ENCODE assay signal across 8 cellular contexts in genomic region chr10:32005050-32005449, GRCh38. TPM values are rescaled to one million over a fixed set of nuclear protein-coding genes. Genes with fewer than 3 reads are reported as not detected.
A peak's percentile ranks its signal among the peaks of the same experiment; 100 is the strongest.
DNase-seq lines count a peak whose midpoint lies in the region; ATAC-seq and TF ChIP-seq lines count a peak whose summit lies in the region.

No MANE protein-coding gene starts in this region.

- peaks cover 4% of the 10 kb centered on the region; the same call in 1 of the 2 replicates for H4K20me1 ChIP-seq in IMR-90 (ENCODE audit: insufficient read depth, low read length)

- peak; percentile 39 for DNase-seq in AG08395 (ENCODE audit: low spot score)
- peak; percentile 34 for DNase-seq in GDM1 (lab: John Stamatoyannopoulos, UW)
- DNase-seq in IMR-90 = peak; percentile 53
- DNase-seq in T-helper 17 cell = peak in 1 of 3 donors; percentile 24
- peak; percentile 23 to 57 for DNase-seq in dermis microvascular lymphatic vessel endothelial cell (ENCODE audit: low read depth in 2 of 2)
- DNase-seq in mesendoderm = peak; percentile 76
- no peak for DNase-seq in NCI-H187 (lab: John Stamatoyannopoulos, UW)

- H2AK9ac ChIP-seq in IMR-90 (replicated peaks; ENCODE audit: low read depth, low read length, poor library complexity) = no peak overlapping the region

- H4K8ac ChIP-seq in IMR-90 (ENCODE audit: low read depth in 2 of 2, low read length in 2 of 2) (no peak overlapping the region), mesendoderm (ENCODE audit: low read depth, low read length) (no peak overlapping the region)

- H3K27ac ChIP-seq in IMR-90 (ENCODE audit: insufficient read depth, low read length) (no peak overlapping the region), mesendoderm (ENCODE audit: low read depth, low read length) (no peak overlapping the region)

- H3K4me1 ChIP-seq in IMR-90 (ENCODE audit: control insufficient read depth, insufficient read depth, low read length) (no peaks in the 10 kb centered on the region), mesendoderm (ENCODE audit: control insufficient read depth, low read depth, low read length) (no peaks in the 10 kb centered on the region)

- CTCF ChIA-PET in IMR-90 (lab: Yijun Ruan, JAX) = interaction anchor here (0.8 kb wide), 1 partner anchor 143 kb away, joined by 5 read pairs; no protein-coding TSS in a partner anchor

- no TSS peak for BruUV-seq in IMR-90 (replicated peaks; lab: Mats Ljungman, UMichigan)

- peaks cover 12% of the 10 kb centered on the region for H3K4me1 Mint-ChIP-seq in T-helper 17 cell

- H3K4me2 ChIP-seq in IMR-90 (ENCODE audit: low read depth, low read length) (no peak overlapping the region), mesendoderm (ENCODE audit: low read length) (no peak overlapping the region)

- peaks cover 14% of the 10 kb centered on the region for H3K36me3 ChIP-seq in IMR-90 (ENCODE audit: control insufficient read depth, insufficient read depth, low read length)
- H3K36me3 ChIP-seq in mesendoderm (ENCODE audit: control insufficient read depth, insufficient read depth, low read length) = no peaks in the 10 kb centered on the region

- in situ Hi-C loops in IMR-90 (cut with MboI; ENCODE audit: low sequenced_read_pairs) = loop anchor here (5.0 kb wide), 1 partner anchor 148 kb away; no protein-coding TSS in a partner anchor

- H3K9me3 ChIP-seq in IMR-90 (ENCODE audit: control insufficient read depth, insufficient read depth, low read length) = no peaks in the 10 kb centered on the region
- H3K9me3 ChIP-seq in T-helper 17 cell (ENCODE audit: control insufficient read depth, low read length, poor library complexity, severe bottlenecking) = no peaks in the 10 kb centered on the region

- TF ChIP-seq RAD21 in IMR-90 (IDR thresholded peaks at IDR 0.05; ENCODE audit: low read length) = peak; percentile 64

- no peak overlapping the region for H2AFZ ChIP-seq in IMR-90 (replicated peaks; ENCODE audit: low read length, poor library complexity)

- H4K5ac ChIP-seq in IMR-90 (ENCODE audit: low read depth, low read length) (no peak overlapping the region), mesendoderm (ENCODE audit: low read length) (no peak overlapping the region)

- H2BK5ac ChIP-seq in IMR-90 (ENCODE audit: low read depth, low read length, poor library complexity, severe bottlenecking) (no peak overlapping the region), mesendoderm (ENCODE audit: low read length) (no peak overlapping the region)

- H3K14ac ChIP-seq in IMR-90 (replicated peaks; ENCODE audit: low read depth, low read length) = no peak overlapping the region

- H3K4me3 ChIP-seq in IMR-90 (ENCODE audit: insufficient read depth, low read depth, low read length) (no peak overlapping the region), mesendoderm (ENCODE audit: low read length) (no peak overlapping the region)

- H3K9ac ChIP-seq in IMR-90 (ENCODE audit: low read depth, low read length) (no peak overlapping the region), mesendoderm (ENCODE audit: low read length) (no peak overlapping the region)

- no peak for TF ChIP-seq POLR2A in IMR-90 (IDR thresholded peaks at IDR 0.05; ENCODE audit: low read depth, low read length)

- H3K27me3 ChIP-seq in IMR-90 (ENCODE audit: control insufficient read depth, insufficient read depth, low read length) (no peaks in the 10 kb centered on the region), mesendoderm (ENCODE audit: insufficient read depth, low read length, poor library complexity) (no peaks in the 10 kb centered on the region)

- no peaks in the 10 kb centered on the region for H3K36me3 Mint-ChIP-seq in T-helper 17 cell (ENCODE audit: low read depth)

- no peak overlapping the region for H2BK120ac ChIP-seq in IMR-90 (ENCODE audit: low read depth, low read length)
- no peak overlapping the region for H2BK120ac ChIP-seq in mesendoderm (ENCODE audit: low read depth, low read length)

- H3K4me3 Mint-ChIP-seq in T-helper 17 cell = no peak overlapping the region

- H3K18ac ChIP-seq in IMR-90 (ENCODE audit: low read depth, low read length) = no peak overlapping the region
- no peak overlapping the region for H3K18ac ChIP-seq in mesendoderm (ENCODE audit: low read length)

- POLR2A ChIA-PET in IMR-90 (lab: Charles Lee; ENCODE audit: unreplicated experiment) = no interaction called here

- H2BK15ac ChIP-seq in IMR-90 (ENCODE audit: low read depth, low read length) (no peak overlapping the region), mesendoderm (replicated peaks; ENCODE audit: low read depth) (no peak overlapping the region)

- H3K27me3 Mint-ChIP-seq in T-helper 17 cell = no peaks in the 10 kb centered on the region

- H2AK5ac ChIP-seq in IMR-90 (ENCODE audit: low read depth, low read length) (no peak overlapping the region), mesendoderm (ENCODE audit: low read length) (no peak overlapping the region)

- intact Hi-C loops in IMR-90 (cut with micrococcal nuclease) = loop anchor here (1.0 to 10.0 kb wide), 4 partner anchors 77 to 1280 kb away; partner anchors contain the start of gene ARHGAP12

- H3K9me1 ChIP-seq in IMR-90 (ENCODE audit: insufficient read depth, low read length) = peaks cover 5% of the 10 kb centered on the region

- no peaks in the 10 kb centered on the region for H3K79me2 ChIP-seq in mesendoderm (ENCODE audit: control insufficient read depth, insufficient read depth, low read length)

- dilution Hi-C loops in IMR-90 (cut with HindIII; ENCODE audit: low sequenced_read_pairs, unreplicated experiment) = no loop called here

- no peak overlapping the region for H3K4ac ChIP-seq in IMR-90 (ENCODE audit: low read depth, low read length)
- H3K4ac ChIP-seq in mesendoderm (ENCODE audit: low read depth, low read length) = no peak overlapping the region

- H3K23ac ChIP-seq in IMR-90 (ENCODE audit: low read depth, low read length) (no peak overlapping the region), mesendoderm (ENCODE audit: low read length) (no peak overlapping the region)

- peaks cover 0 to 11% of the 10 kb centered on the region in 2 experiments; a peak in 1 of 4 replicates for H3K79me1 ChIP-seq in IMR-90 (ENCODE audit: low read depth in 1 of 2, low read length in 2 of 2)
- H3K79me1 ChIP-seq in mesendoderm (ENCODE audit: low read length) = no peaks in the 10 kb centered on the region

- H2BK20ac ChIP-seq in IMR-90 (ENCODE audit: low read depth, low read length) = no peak overlapping the region

- TF ChIP-seq CTCF in IMR-90 (conservative IDR thresholded peaks at IDR 0.05; ENCODE audit: low read depth, low read length) = peak; percentile 58

- H4K91ac ChIP-seq in IMR-90 (ENCODE audit: insufficient read depth, low read depth, low read length) = no peak overlapping the region

- H3K56ac ChIP-seq in IMR-90 (ENCODE audit: extremely low read depth, insufficient read depth, low read length) (no peak overlapping the region), mesendoderm (ENCODE audit: low read length) (no peak overlapping the region)

- H3K27ac Mint-ChIP-seq in T-helper 17 cell = peak overlapping the region; percentile 27

- 70% methylated on average over 2 of the region's 4 CpGs; no CpG with 5 or more reads in 1 of the 2 experiments for WGBS in IMR-90 (ENCODE audit: extremely low coverage in 2 of 2, insufficient read length in 1 of 2), 2 experiments
- WGBS in mesendoderm (ENCODE audit: extremely low coverage, insufficient coverage, low lambda C conversion rate) = no CpG with 5 or more reads among the region's 4 CpGs

- ATAC-seq in IMR-90 (ENCODE audit: low read depth) (peak; percentile 65), T-helper 17 cell (peak; percentile 79), GM21619 (IDR thresholded peaks at IDR 0.05; ENCODE audit: unreplicated experiment) (no peak)

TF ChIP-seq in IMR-90, 13 proteins besides CTCF, POLR2A, EP300 and RAD21:
- TF ChIP-seq MXI1 (IDR thresholded peaks at IDR 0.05; ENCODE audit: borderline replicate concordance, low read depth, low read length) (no peak), SMC3 (IDR thresholded peaks at IDR 0.05; ENCODE audit: low read depth, low read length) (peak; percentile 70), RCOR1 (IDR thresholded peaks at IDR 0.05; ENCODE audit: insufficient replicate concordance, low read length) (no peak)

RNA-seq across cellular contexts. Expression of gene KIF5B, which starts 51.2 kb away (rescaled TPM):
- 68.5 and 130 TPM in 2 replicates for total RNA-seq in IMR-90 (2012; rRNA removed)
- 26.7 and 33.5 TPM in 2 replicates for polyA plus RNA-seq in IMR-90 (2012; rRNA removed)
- polyA plus RNA-seq in IMR-90 (2012; cell fraction: cytosol; rRNA removed) = 7.4 and 9.2 TPM in 2 replicates
- 4.8 and 13.7 TPM in 2 replicates for polyA plus RNA-seq in IMR-90 (2012; cell fraction: nucleus; rRNA removed; ENCODE audit: low replicate concordance)
- 10 to 100 TPM; 47.8 to 65.5 TPM for total RNA-seq in T-helper 17 cell
- total RNA-seq in dermis microvascular lymphatic vessel endothelial cell = 75.5 and 83.2 TPM in 2 replicates
- 71.8 TPM for polyA plus RNA-seq in mesendoderm (2013, experiment 1 of 2)
- 71.7 TPM for polyA plus RNA-seq in mesendoderm (2013, experiment 2 of 2)

Comparison
In these comparisons a context has a peak if more than half of its experiments do, and no peak if none do; other contexts are left out.
1. DNase-seq: peak in AG08395 (single experiment), GDM1 (single experiment), IMR-90 (single experiment), dermis microvascular lymphatic vessel endothelial cell (2 of 2) and mesendoderm (single experiment); none in NCI-H187 (0 of 2).